16 cellular contexts compared by ENCODE assay signal in the genomic region with DNA sequence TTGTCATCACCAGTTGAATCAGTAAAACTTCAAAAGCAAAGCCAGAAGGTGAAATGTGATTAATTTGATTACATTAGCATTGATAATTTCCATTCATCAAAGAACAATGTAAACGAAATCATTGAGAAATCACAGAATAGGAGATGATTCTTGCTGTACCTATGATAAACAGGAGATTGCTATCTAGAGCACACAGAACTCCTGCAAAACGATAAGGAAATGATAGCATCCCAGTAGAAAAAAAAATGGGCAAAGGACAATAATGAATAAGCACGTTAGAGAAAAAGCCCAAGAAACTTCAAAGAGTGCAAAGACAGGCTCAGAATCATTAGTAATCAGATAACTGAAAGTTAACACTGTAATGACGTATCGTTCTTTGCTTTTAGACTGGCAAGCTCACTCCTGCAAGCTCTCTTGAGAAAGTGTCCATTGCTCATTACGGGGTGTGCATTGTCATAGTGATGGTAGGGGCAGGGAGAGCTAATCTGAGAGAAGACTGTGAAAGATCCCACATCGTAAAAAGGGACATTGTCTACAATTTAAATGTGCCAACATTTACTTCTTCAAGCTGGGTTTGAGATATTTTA.
DNase-seq lines count a peak whose midpoint lies in the region; ATAC-seq, FAIRE-seq and TF ChIP-seq lines count a peak whose summit lies in the region.
"Had no signal": no experiment of that assay in that cellular context is flagged by ENCODE, and none has a peak within 500 bp of the region (broad histone marks: within the 10 kb centered on the region; RNA-seq: fewer than 3 reads in every experiment).

No MANE protein-coding gene starts in this region.

- TF ChIP-seq CTCF in HepG2 (CRISPR knock-in tag; IDR thresholded peaks at IDR 0.05) (no peak), right lobe of liver (IDR thresholded peaks at IDR 0.05) (no peak), Panc1 (IDR thresholded peaks at IDR 0.05) (no peak), bronchial epithelial cell (IDR thresholded peaks at IDR 0.05; ENCODE audit: insufficient read depth, low read length, severe bottlenecking) (no peak)

- TF ChIP-seq EP300 in HepG2 (IDR thresholded peaks at IDR 0.05; ENCODE audit: low read depth in 2 of 2, low read length in 2 of 2), result no peak
- TF ChIP-seq EP300 in HepG2 (CRISPR knock-in tag; IDR thresholded peaks at IDR 0.05; ENCODE audit: borderline replicate concordance), result no peak

- no peak for ATAC-seq in HepG2
- no peak for ATAC-seq in right lobe of liver
- no peak for ATAC-seq in Panc1
- ATAC-seq in stimulated activated effector memory CD8-positive, alpha-beta T cell treated with anti-CD3 and anti-CD28 coated beads, Interleukin-12 subunit alpha, Interleukin-12 subunit beta, amount 100 ng/mL, for 72 hours, result peak; percentile 60
- ATAC-seq: HCT116 had no signal

- H3K4me1 ChIP-seq in HepG2 (ENCODE audit: insufficient read depth, low read length), result no peaks in the 10 kb centered on the region
- no peaks in the 10 kb centered on the region for H3K4me1 ChIP-seq in right lobe of liver
- peaks cover 26% of the 10 kb centered on the region for H3K4me1 ChIP-seq in Panc1 (ENCODE audit: control insufficient read depth, insufficient read depth, low read length)

- no peak overlapping the region for H2AFZ ChIP-seq in HepG2 (ENCODE audit: low read length)
- H2AFZ ChIP-seq: GM23248 had no signal

- no peak overlapping the region for H3K4me3 ChIP-seq in HepG2 (replicated peaks in 1 of 3; ENCODE audit: insufficient read depth in 1 of 3, low read depth in 2 of 3, low read length in 3 of 3)
- H3K4me3 ChIP-seq in right lobe of liver, result no peak overlapping the region
- no peak overlapping the region for H3K4me3 ChIP-seq in Panc1 (ENCODE audit: low read depth in 2 of 2, low read length in 2 of 2)
- H3K4me3 ChIP-seq in bronchial epithelial cell (ENCODE audit: low read depth, low read length), result no peak overlapping the region
- H3K4me3 ChIP-seq: GM23248 had no signal

- intact Hi-C loops in HepG2 (cut with micrococcal nuclease; ENCODE audit: unreplicated experiment), result no loop called here
- intact Hi-C loops in right lobe of liver (cut with DNase I), result no loop called here
- intact Hi-C loops in Panc1 (cut with micrococcal nuclease; ENCODE audit: unreplicated experiment), result loop anchor here (5.0 kb wide), 1 partner anchor 217 kb away; no protein-coding TSS in a partner anchor

- H3K27me3 Mint-ChIP-seq in activated T-cell treated with anti-CD3 and anti-CD28 coated beads, Interleukin-2, amount 50 U/mL, for 24 hours, result no peaks in the 10 kb centered on the region
- H3K27me3 Mint-ChIP-seq: CD4-positive, alpha-beta memory T cell had no signal

- H3K4me3 Mint-ChIP-seq in stimulated activated effector memory CD8-positive, alpha-beta T cell treated with anti-CD3 and anti-CD28 coated beads, Interleukin-12 subunit alpha, Interleukin-12 subunit beta, amount 100 ng/mL, for 72 hours, result no peak overlapping the region
- H3K4me3 Mint-ChIP-seq in activated T-cell treated with anti-CD3 and anti-CD28 coated beads, Interleukin-2, amount 50 U/mL, for 24 hours, result no peak overlapping the region
- H3K4me3 Mint-ChIP-seq: B cell; CD4-positive, alpha-beta memory T cell had no signal

- CTCF ChIA-PET in HepG2 (lab: Yijun Ruan, JAX; ENCODE audit: low intra/inter-chr PET ratio, low total read pairs) (no interaction called here), Panc1 (lab: Charles Lee) (no interaction called here), HEK293T (lab: Yijun Ruan, JAX) (no interaction called here)

- no peaks in the 10 kb centered on the region for H3K36me3 Mint-ChIP-seq in stimulated activated effector memory CD8-positive, alpha-beta T cell treated with anti-CD3 and anti-CD28 coated beads, Interleukin-12 subunit alpha, Interleukin-12 subunit beta, amount 100 ng/mL, for 72 hours
- H3K36me3 Mint-ChIP-seq in activated T-cell treated with anti-CD3 and anti-CD28 coated beads, Interleukin-2, amount 50 U/mL, for 24 hours (ENCODE audit: low read depth), result no peaks in the 10 kb centered on the region
- H3K36me3 Mint-ChIP-seq: CD4-positive, alpha-beta memory T cell had no signal

- H3K9me3 Mint-ChIP-seq in stimulated activated effector memory CD8-positive, alpha-beta T cell treated with anti-CD3 and anti-CD28 coated beads, Interleukin-12 subunit alpha, Interleukin-12 subunit beta, amount 100 ng/mL, for 72 hours, result no peaks in the 10 kb centered on the region
- H3K9me3 Mint-ChIP-seq in activated T-cell treated with anti-CD3 and anti-CD28 coated beads, Interleukin-2, amount 50 U/mL, for 24 hours, result no peaks in the 10 kb centered on the region

- no peak for FAIRE-seq in HepG2 (lab: Jason Lieb, UNC)
- no peak for FAIRE-seq in bronchial epithelial cell (lab: Jason Lieb, UNC)
- FAIRE-seq: GM18507, H54 had no signal

- H3K9ac ChIP-seq in HepG2 (ENCODE audit: insufficient read depth, low read depth, low read length), result no peak overlapping the region
- H3K9ac ChIP-seq: GM23248 had no signal

- in situ Hi-C loops in HepG2 (cut with HindIII; ENCODE audit: extremely low pct_ligation_motif_present, low pct_unique_long_range_greater_than_20kb), result no loop called here
- in situ Hi-C loops in Panc1 (cut with HindIII; ENCODE audit: low pct_unique_long_range_greater_than_20kb, low sequenced_read_pairs), result no loop called here

- H3K4me1 Mint-ChIP-seq in stimulated activated effector memory CD8-positive, alpha-beta T cell treated with anti-CD3 and anti-CD28 coated beads, Interleukin-12 subunit alpha, Interleukin-12 subunit beta, amount 100 ng/mL, for 72 hours, result peaks cover 12% of the 10 kb centered on the region
- H3K4me1 Mint-ChIP-seq in activated T-cell treated with anti-CD3 and anti-CD28 coated beads, Interleukin-2, amount 50 U/mL, for 24 hours (ENCODE audit: low read depth), result no peaks in the 10 kb centered on the region

- no peak for TF ChIP-seq RAD21 in HepG2 (CRISPR knock-in tag; IDR thresholded peaks at IDR 0.05)

- BruUV-seq in HepG2 (replicated peaks; lab: Mats Ljungman, UMichigan) (no TSS peak), Panc1 (replicated peaks; lab: Mats Ljungman, UMichigan) (no TSS peak)

- H3K27ac Mint-ChIP-seq in stimulated activated effector memory CD8-positive, alpha-beta T cell treated with anti-CD3 and anti-CD28 coated beads, Interleukin-12 subunit alpha, Interleukin-12 subunit beta, amount 100 ng/mL, for 72 hours, result no peak overlapping the region
- H3K27ac Mint-ChIP-seq in activated T-cell treated with anti-CD3 and anti-CD28 coated beads, Interleukin-2, amount 50 U/mL, for 24 hours, result no peak overlapping the region
- H3K27ac Mint-ChIP-seq: B cell had no signal

- H3K4me2 ChIP-seq in HepG2 (ENCODE audit: low read depth, low read length), result no peak overlapping the region

- no peak for TF ChIP-seq POLR2A in HepG2 (IDR thresholded peaks at IDR 0.05; ENCODE audit: insufficient read depth in 1 of 2, low read depth in 2 of 2, low read length in 2 of 2)
- TF ChIP-seq POLR2A in right lobe of liver (IDR thresholded peaks at IDR 0.05), result no peak

- H3K79me2 ChIP-seq in HepG2 (ENCODE audit: insufficient read depth, low read length), result no peaks in the 10 kb centered on the region

- POLR2A ChIA-PET in HepG2 (lab: Yijun Ruan, JAX) (no interaction called here), Panc1 (lab: Charles Lee) (no interaction called here), HEK293T (lab: Yijun Ruan, JAX) (no interaction called here)

- WGBS in HepG2 (ENCODE audit: low lambda C conversion rate), result 4% methylated on average over 7 of the region's 7 CpGs
- WGBS in right lobe of liver (ENCODE audit: insufficient coverage, low coverage, low lambda C conversion rate, missing lambda C conversion rate), result 39% methylated on average over 7 of the region's 7 CpGs

- H4K20me1 ChIP-seq in HepG2 (ENCODE audit: insufficient read depth, low read length), result no peaks in the 10 kb centered on the region

- DNase-seq in HepG2 (ENCODE audit: low spot score) (no peak), right lobe of liver (no peak), Panc1 (ENCODE audit: low read depth, low spot score) (no peak), bronchial epithelial cell (ENCODE audit: low read depth) (peak; percentile 59), HEK293T (ENCODE audit: extremely low spot score) (no peak), anterior cingulate cortex (lab: John Stamatoyannopoulos, UW) (no peak)
- no peak for DNase-seq in stimulated activated effector memory CD8-positive, alpha-beta T cell treated with anti-CD3 and anti-CD28 coated beads, Interleukin-12 subunit alpha, Interleukin-12 subunit beta, amount 100 ng/mL, for 72 hours (ENCODE audit: low spot score in 2 of 2)
- DNase-seq in activated T-cell treated with anti-CD3 and anti-CD28 coated beads, Interleukin-2, amount 50 U/mL, for 24 hours, result no peak
- DNase-seq: CD4-positive, alpha-beta memory T cell; GM23248; IMR-90 had no signal

- no peaks in the 10 kb centered on the region for H3K9me3 ChIP-seq in HepG2 (ENCODE audit: low read length)
- no peaks in the 10 kb centered on the region for H3K9me3 ChIP-seq in right lobe of liver
- peaks cover 7% of the 10 kb centered on the region; the same call in 1 of the 2 replicates for H3K9me3 ChIP-seq in Panc1 (ENCODE audit: control insufficient read depth, insufficient read depth, low read depth, low read length)

- H3K36me3 ChIP-seq in HepG2 (replicated peaks in 1 of 2; ENCODE audit: control insufficient read depth in 1 of 2, insufficient read depth in 2 of 2, low read length in 2 of 2) (no peaks in the 10 kb centered on the region), right lobe of liver (no peaks in the 10 kb centered on the region), Panc1 (ENCODE audit: control insufficient read depth, insufficient read depth, low read length) (no peaks in the 10 kb centered on the region), bronchial epithelial cell (ENCODE audit: control insufficient read depth, insufficient read depth, low read length) (no peaks in the 10 kb centered on the region)

- H3K27me3 ChIP-seq in HepG2 (ENCODE audit: control insufficient read depth in 1 of 2, insufficient read depth in 2 of 2, low read length in 2 of 2) (no peaks in the 10 kb centered on the region; a peak in 2 of 5 replicates), right lobe of liver (no peaks in the 10 kb centered on the region), Panc1 (ENCODE audit: control insufficient read depth, insufficient read depth, low read length) (no peaks in the 10 kb centered on the region), bronchial epithelial cell (ENCODE audit: control insufficient read depth, insufficient read depth, low read length) (no peaks in the 10 kb centered on the region)

- H3K27ac ChIP-seq in HepG2 (ENCODE audit: extremely low read length, insufficient read depth, low read length) (no peak overlapping the region), right lobe of liver (no peak overlapping the region), Panc1 (ENCODE audit: low read length) (peak overlapping the region; percentile 48)
- H3K27ac ChIP-seq: C4-2B, GM23248 had no signal

TF ChIP-seq in HepG2, 621 proteins besides CTCF, POLR2A, EP300 and RAD21:
- peak; percentile 37 for TF ChIP-seq CREB1 (IDR thresholded peaks at IDR 0.05)
- TF ChIP-seq CREB1 (CRISPR knock-in tag; IDR thresholded peaks at IDR 0.05), result no peak
- no peak for TF ChIP-seq ELF3 (CRISPR knock-in tag; IDR thresholded peaks at IDR 0.05)

TF ChIP-seq in HEK293T, 16 proteins besides CTCF, POLR2A, EP300 and RAD21 (continues in another document):
- TF ChIP-seq ARNT (IDR thresholded peaks at IDR 0.05) (no peak), FOXA1 (IDR thresholded peaks at IDR 0.05) (no peak), SP1 (IDR thresholded peaks at IDR 0.05) (no peak), LEF1 (IDR thresholded peaks at IDR 0.05; ENCODE audit: borderline replicate concordance) (no peak)
